In genomic region chr17:81821603-81822311, GRCh38 we compare ENCODE assay signal across 10 cellular contexts. TPM values are rescaled to one million over a fixed set of nuclear protein-coding genes. Genes with fewer than 3 reads are reported as not detected.
DNase-seq lines count a peak whose midpoint lies in the region; ATAC-seq, FAIRE-seq and TF ChIP-seq lines count a peak whose summit lies in the region.
"Had no signal": no experiment of that assay in that cellular context is flagged by ENCODE, and none has a peak within 500 bp of the region (broad histone marks: within the 10 kb centered on the region; RNA-seq: fewer than 3 reads in every experiment).

No MANE protein-coding gene starts in this region.

- no peaks in the 10 kb centered on the region for H3K36me3 ChIP-seq in Caco-2 (ENCODE audit: control insufficient read depth, insufficient read depth, low read length)
- peaks cover 14% of the 10 kb centered on the region for H3K36me3 ChIP-seq in IMR-90 (ENCODE audit: control insufficient read depth, insufficient read depth, low read length)
- peaks cover 0 to 8% of the 10 kb centered on the region in 2 experiments for H3K36me3 ChIP-seq in endothelial cell of umbilical vein (ENCODE audit: control insufficient read depth in 2 of 2, extremely low read depth in 1 of 2, insufficient read depth in 2 of 2, low read length in 2 of 2)
- no peaks in the 10 kb centered on the region for H3K36me3 ChIP-seq in mucosa of stomach (ENCODE audit: control insufficient read depth, insufficient read depth, low read length)

- no peaks in the 10 kb centered on the region for H3K9me3 Mint-ChIP-seq in Caco-2 (ENCODE audit: unreplicated experiment)

- in situ Hi-C loops in IMR-90 (cut with MboI; ENCODE audit: low sequenced_read_pairs), result no loop called here

- intact Hi-C loops in Caco-2 (cut with micrococcal nuclease; ENCODE audit: unreplicated experiment), result no loop called here
- intact Hi-C loops in IMR-90 (cut with micrococcal nuclease), result no loop called here
- intact Hi-C loops in endothelial cell of umbilical vein (cut with micrococcal nuclease), result no loop called here

- no peak overlapping the region for H3K18ac ChIP-seq in IMR-90 (ENCODE audit: low read depth, low read length)

- H3K27ac ChIP-seq in IMR-90 (ENCODE audit: insufficient read depth, low read length) (no peak overlapping the region), endothelial cell of umbilical vein (ENCODE audit: insufficient read depth, low read depth, low read length) (no peak overlapping the region)

- no peak overlapping the region for H2BK15ac ChIP-seq in IMR-90 (ENCODE audit: low read depth, low read length)

- H4K5ac ChIP-seq in IMR-90 (ENCODE audit: low read depth, low read length), result no peak overlapping the region

- H3K56ac ChIP-seq in IMR-90 (ENCODE audit: extremely low read depth, insufficient read depth, low read length), result no peak overlapping the region

- dilution Hi-C loops in IMR-90 (cut with HindIII; ENCODE audit: low sequenced_read_pairs, unreplicated experiment), result no loop called here
- dilution Hi-C loops in endothelial cell of umbilical vein (cut with MboI; ENCODE audit: extremely low pct_ligation_motif_present, low sequenced_read_pairs), result no loop called here

- no peak overlapping the region for H3K4me2 ChIP-seq in IMR-90 (ENCODE audit: low read depth, low read length)
- no peak overlapping the region for H3K4me2 ChIP-seq in endothelial cell of umbilical vein (ENCODE audit: insufficient read depth, low read length)

- H4K8ac ChIP-seq in IMR-90 (ENCODE audit: low read depth in 2 of 2, low read length in 2 of 2), result no peak overlapping the region

- peak; percentile 64 to 75 for DNase-seq in Caco-2
- peak; percentile 29 for DNase-seq in IMR-90
- DNase-seq in SHP77 treated with DMSO at 0.1 percent for 48 hours (lab: John Stamatoyannopoulos, UW), result peak; percentile 89
- peak; percentile 63 for DNase-seq in endothelial cell of umbilical vein (ENCODE audit: low read depth, low spot score)
- DNase-seq in GOT3 (lab: John Stamatoyannopoulos, UW), result no peak

- no peak overlapping the region for H2BK5ac ChIP-seq in IMR-90 (ENCODE audit: low read depth, low read length, poor library complexity, severe bottlenecking)

- TF ChIP-seq CTCF in Caco-2 (IDR thresholded peaks at IDR 0.05; ENCODE audit: insufficient read depth in 1 of 2, low read depth in 1 of 2, low read length in 1 of 2, severe bottlenecking in 1 of 2, unreplicated experiment in 1 of 2), result peak; percentile 45 to 47
- peak; percentile 52 for TF ChIP-seq CTCF in IMR-90 (conservative IDR thresholded peaks at IDR 0.05; ENCODE audit: low read depth, low read length)
- TF ChIP-seq CTCF in endothelial cell of umbilical vein (IDR thresholded peaks at IDR 0.05; ENCODE audit: extremely low read depth in 1 of 2, insufficient read depth in 1 of 2, low read depth in 1 of 2, low read length in 2 of 2), result peak; percentile 57 to 76

- peaks cover 6% of the 10 kb centered on the region for H3K36me3 Mint-ChIP-seq in Caco-2 (ENCODE audit: insufficient read depth, unreplicated experiment)

- H3K9me3 ChIP-seq in Caco-2, result no peaks in the 10 kb centered on the region
- no peaks in the 10 kb centered on the region for H3K9me3 ChIP-seq in IMR-90 (ENCODE audit: control insufficient read depth, insufficient read depth, low read length)
- no peaks in the 10 kb centered on the region for H3K9me3 ChIP-seq in endothelial cell of umbilical vein (replicated peaks; ENCODE audit: control insufficient read depth, insufficient read depth, low read length)
- H3K9me3 ChIP-seq in mucosa of stomach (ENCODE audit: control insufficient read depth, low read length), result no peaks in the 10 kb centered on the region

- no peak overlapping the region for H2AK5ac ChIP-seq in IMR-90 (ENCODE audit: low read depth, low read length)

- H3K9me1 ChIP-seq in IMR-90 (ENCODE audit: insufficient read depth, low read length), result peaks cover 11% of the 10 kb centered on the region
- no peaks in the 10 kb centered on the region for H3K9me1 ChIP-seq in endothelial cell of umbilical vein (replicated peaks; ENCODE audit: control insufficient read depth, extremely low read depth, insufficient read depth, low read length)

- no peak overlapping the region for H2BK120ac ChIP-seq in IMR-90 (ENCODE audit: low read depth, low read length)

- H3K79me1 ChIP-seq in IMR-90 (ENCODE audit: low read depth in 1 of 2, low read length in 2 of 2), result peaks cover 4 to 18% of the 10 kb centered on the region in 2 experiments; a peak in 3 of 4 replicates

- H3K27me3 ChIP-seq in Caco-2 (replicated peaks; ENCODE audit: control insufficient read depth, insufficient read depth, low read length), result no peaks in the 10 kb centered on the region
- H3K27me3 ChIP-seq in IMR-90 (ENCODE audit: control insufficient read depth, insufficient read depth, low read length), result 0 out of 2 replicates have a peak, but pooled peaks cover 2% of the 10 kb centered on the region
- H3K27me3 ChIP-seq in endothelial cell of umbilical vein (ENCODE audit: control insufficient read depth in 2 of 2, insufficient read depth in 2 of 2, low read length in 2 of 2), result peaks cover 0 to 2% of the 10 kb centered on the region in 2 experiments
- no peaks in the 10 kb centered on the region for H3K27me3 ChIP-seq in mucosa of stomach (ENCODE audit: control insufficient read depth, insufficient read depth, low read length)

- H3K4me1 Mint-ChIP-seq in Caco-2 (ENCODE audit: low read depth, unreplicated experiment), result peaks cover 7% of the 10 kb centered on the region

- WGBS in IMR-90 (ENCODE audit: extremely low coverage in 2 of 2, insufficient read length in 1 of 2), 2 experiments, result 77% methylated on average over 6 of the region's 20 CpGs; no CpG with 5 or more reads in 1 of the 2 experiments

- peak overlapping the region; percentile 39 for H2AK9ac ChIP-seq in IMR-90 (replicated peaks; ENCODE audit: low read depth, low read length, poor library complexity)

- POLR2A ChIA-PET in Caco-2 (lab: Charles Lee), result interaction anchor here (0.6 to 0.8 kb wide), 2 partner anchors 9 to 98 kb away, joined by 3 to 12 read pairs; no protein-coding TSS in a partner anchor
- POLR2A ChIA-PET in IMR-90 (lab: Charles Lee; ENCODE audit: unreplicated experiment), result interaction anchor here (0.6 kb wide), 1 partner anchor 285 kb away, joined by 10 read pairs; no protein-coding TSS in a partner anchor
- POLR2A ChIA-PET in endothelial cell of umbilical vein (lab: Charles Lee), result no interaction called here

- H3K14ac ChIP-seq in IMR-90 (replicated peaks; ENCODE audit: low read depth, low read length), result no peak overlapping the region

- no peak overlapping the region for H3K23ac ChIP-seq in IMR-90 (ENCODE audit: low read depth, low read length)

- ATAC-seq in IMR-90 (ENCODE audit: low read depth) (peak; percentile 62), GM19035 (IDR thresholded peaks at IDR 0.05; ENCODE audit: unreplicated experiment) (no peak), HG03280 (IDR thresholded peaks at IDR 0.05; ENCODE audit: unreplicated experiment) (no peak)

- H3K27ac Mint-ChIP-seq in Caco-2 (ENCODE audit: unreplicated experiment), result no peak overlapping the region
- H3K27ac Mint-ChIP-seq: IgD-negative memory B cell had no signal

- H3K9ac ChIP-seq in IMR-90 (ENCODE audit: low read depth, low read length) (no peak overlapping the region), endothelial cell of umbilical vein (replicated peaks; ENCODE audit: extremely low read depth, insufficient read depth, low read length) (no peak overlapping the region), mucosa of stomach (ENCODE audit: low read length) (peak overlapping the region; percentile 51)

- 0 out of 2 replicates have a peak, but pooled peaks have one; percentile 19 for TF ChIP-seq RAD21 in IMR-90 (IDR thresholded peaks at IDR 0.05; ENCODE audit: low read length)

- FAIRE-seq in endothelial cell of umbilical vein (lab: Jason Lieb, UNC), result peak; percentile 55
- FAIRE-seq: islet of Langerhans had no signal

- BruUV-seq in Caco-2 (replicated peaks; lab: Mats Ljungman, UMichigan), result no TSS peak
- no TSS peak for BruUV-seq in IMR-90 (replicated peaks; lab: Mats Ljungman, UMichigan)
- no TSS peak for BruUV-seq in endothelial cell of umbilical vein (replicated peaks; lab: Mats Ljungman, UMichigan)

- H3K4me3 Mint-ChIP-seq in Caco-2 (ENCODE audit: unreplicated experiment), result no peak overlapping the region
- H3K4me3 Mint-ChIP-seq: IgD-negative memory B cell had no signal

- no peak overlapping the region for H3K4ac ChIP-seq in IMR-90 (ENCODE audit: low read depth, low read length)

- H4K91ac ChIP-seq in IMR-90 (ENCODE audit: insufficient read depth, low read depth, low read length), result no peak overlapping the region

- H3K4me3 ChIP-seq in Caco-2 (ENCODE audit: low read depth, low read length) (no peak overlapping the region), IMR-90 (ENCODE audit: insufficient read depth, low read depth, low read length) (no peak overlapping the region), endothelial cell of umbilical vein (replicated peaks in 1 of 3; ENCODE audit: insufficient read depth in 1 of 3, low read depth in 1 of 3, low read length in 3 of 3) (no peak overlapping the region), mucosa of stomach (ENCODE audit: low read length) (no peak overlapping the region)

- H4K20me1 ChIP-seq in IMR-90 (ENCODE audit: insufficient read depth, low read length) (peaks cover 31% of the 10 kb centered on the region), endothelial cell of umbilical vein (replicated peaks; ENCODE audit: control insufficient read depth, extremely low read depth, insufficient read depth, low read length) (no peaks in the 10 kb centered on the region)

- CTCF ChIA-PET in Caco-2 (lab: Charles Lee), result interaction anchor here (0.7 to 1.5 kb wide), 4 partner anchors 12 to 426 kb away, joined by 3 to 5 read pairs (median 4); partner anchors contain the start of gene MCRIP1
- CTCF ChIA-PET in IMR-90 (lab: Yijun Ruan, JAX), result interaction anchor here (0.6 kb wide), 1 partner anchor 34 kb away, joined by 3 read pairs; no protein-coding TSS in a partner anchor
- CTCF ChIA-PET in endothelial cell of umbilical vein (lab: Charles Lee), result interaction anchor here (0.6 to 2.1 kb wide), 9 partner anchors 9 to 199 kb away, joined by 3 to 20 read pairs (median 4); partner anchors contain the start of gene MCRIP1

- no peaks in the 10 kb centered on the region for H3K79me2 ChIP-seq in endothelial cell of umbilical vein (ENCODE audit: control insufficient read depth, insufficient read depth, low read length)

- H3K4me1 ChIP-seq in Caco-2 (no peaks in the 10 kb centered on the region), IMR-90 (ENCODE audit: control insufficient read depth, insufficient read depth, low read length) (peaks cover 4% of the 10 kb centered on the region; the same call in 1 of the 2 replicates), endothelial cell of umbilical vein (ENCODE audit: control insufficient read depth, extremely low read depth, insufficient read depth, low read length) (no peaks in the 10 kb centered on the region), mucosa of stomach (ENCODE audit: control insufficient read depth, insufficient read depth, low read length) (peaks cover 21% of the 10 kb centered on the region)

- H2BK20ac ChIP-seq in IMR-90 (ENCODE audit: low read depth, low read length), result no peak overlapping the region

- H3K27me3 Mint-ChIP-seq in Caco-2 (ENCODE audit: insufficient read depth, unreplicated experiment), result no peaks in the 10 kb centered on the region

- TF ChIP-seq POLR2A in IMR-90 (IDR thresholded peaks at IDR 0.05; ENCODE audit: low read depth, low read length), result no peak
- no peak for TF ChIP-seq POLR2A in endothelial cell of umbilical vein (IDR thresholded peaks at IDR 0.05; ENCODE audit: low read depth, low read length)

- H2AFZ ChIP-seq in IMR-90 (replicated peaks; ENCODE audit: low read length, poor library complexity) (no peak overlapping the region), endothelial cell of umbilical vein (ENCODE audit: low read depth, low read length) (no peak overlapping the region)

RNA-seq across cellular contexts. Expression of gene MCRIP1, which starts 11.3 kb away (rescaled TPM):
- total RNA-seq in Caco-2 (2022) (59.7 and 60.0 TPM in 2 replicates), IMR-90 (2012; rRNA removed) (56.5 and 58.9 TPM in 2 replicates), endothelial cell of umbilical vein (121 and 129 TPM in 2 replicates)
- polyA plus RNA-seq in IMR-90 (2012; rRNA removed) (164 and 196 TPM in 2 replicates), endothelial cell of umbilical vein (205 and 281 TPM in 2 replicates)
- polyA plus RNA-seq in IMR-90 (2012; cell fraction: cytosol; rRNA removed), result 183 and 249 TPM in 2 replicates
- polyA plus RNA-seq in IMR-90 (2012; cell fraction: nucleus; rRNA removed; ENCODE audit: low replicate concordance), result 144 and 276 TPM in 2 replicates
- 103 and 155 TPM in 2 replicates for polyA plus RNA-seq in endothelial cell of umbilical vein (2011; cell fraction: cytosol; rRNA removed)
- 72.8 and 85.4 TPM in 2 replicates for polyA plus RNA-seq in endothelial cell of umbilical vein (2011; cell fraction: nucleus; rRNA removed)
- 64.1 and 103 TPM in 2 replicates for polyA plus RNA-seq in endothelial cell of umbilical vein (2012)
- 25.0 and 30.4 TPM in 2 replicates for polyA minus RNA-seq in endothelial cell of umbilical vein
- polyA minus RNA-seq in endothelial cell of umbilical vein (2011; cell fraction: cytosol; rRNA and poly(A)+ RNA removed), result 3.6 TPM
- polyA minus RNA-seq in endothelial cell of umbilical vein (2011; cell fraction: nucleus; rRNA and poly(A)+ RNA removed), result 11.7 and 17.3 TPM in 2 replicates

RNA-seq across cellular contexts. Expression of gene PPP1R27, which starts 13.1 kb away (rescaled TPM):
- total RNA-seq in Caco-2 (2022), result 0.93 TPM in 1 of 2 replicates, not detected in the other
- total RNA-seq in IMR-90 (2012; rRNA removed), result not detected in 2 replicates
- polyA plus RNA-seq in IMR-90 (2012; rRNA removed), result 0.20 and 0.21 TPM in 2 replicates
- 0.09 TPM in 1 of 2 replicates, not detected in the other for polyA plus RNA-seq in IMR-90 (2012; cell fraction: cytosol; rRNA removed)
- polyA plus RNA-seq in IMR-90 (2012; cell fraction: nucleus; rRNA removed; ENCODE audit: low replicate concordance), result 0.56 and 0.97 TPM in 2 replicates
- total RNA-seq in endothelial cell of umbilical vein, result not detected in 2 replicates
- not detected in 2 replicates for polyA plus RNA-seq in endothelial cell of umbilical vein
- not detected in 2 replicates for polyA plus RNA-seq in endothelial cell of umbilical vein (2011; cell fraction: cytosol; rRNA removed)
- 0.10 TPM in 1 of 2 replicates, not detected in the other for polyA plus RNA-seq in endothelial cell of umbilical vein (2011; cell fraction: nucleus; rRNA removed)
- not detected in 2 replicates for polyA plus RNA-seq in endothelial cell of umbilical vein (2012)
- polyA minus RNA-seq in endothelial cell of umbilical vein, result not detected in 2 replicates
- not detected for polyA minus RNA-seq in endothelial cell of umbilical vein (2011; cell fraction: cytosol; rRNA and poly(A)+ RNA removed)
- polyA minus RNA-seq in endothelial cell of umbilical vein (2011; cell fraction: nucleus; rRNA and poly(A)+ RNA removed), result not detected in 2 replicates
- polyA plus RNA-seq: IgD-negative memory B cell had no signal

RNA-seq across cellular contexts. Expression of gene GCGR, which starts 17.8 kb away (rescaled TPM):
- total RNA-seq in Caco-2 (2022), result 0.91 and 1.0 TPM in 2 replicates
- total RNA-seq in IMR-90 (2012; rRNA removed), result not detected in 2 replicates
- not detected in 2 replicates for polyA plus RNA-seq in IMR-90 (2012; rRNA removed)
- not detected in 2 replicates for polyA plus RNA-seq in IMR-90 (2012; cell fraction: cytosol; rRNA removed)
- 0.05 TPM in 1 of 2 replicates, not detected in the other for polyA plus RNA-seq in IMR-90 (2012; cell fraction: nucleus; rRNA removed; ENCODE audit: low replicate concordance)
- not detected in 2 replicates for total RNA-seq in endothelial cell of umbilical vein
- not detected in 2 replicates for polyA plus RNA-seq in endothelial cell of umbilical vein
- not detected in 2 replicates for polyA plus RNA-seq in endothelial cell of umbilical vein (2011; cell fraction: cytosol; rRNA removed)
- polyA plus RNA-seq in endothelial cell of umbilical vein (2011; cell fraction: nucleus; rRNA removed), result 0.15 and 0.16 TPM in 2 replicates
- polyA plus RNA-seq in endothelial cell of umbilical vein (2012), result not detected in 2 replicates
- polyA minus RNA-seq in endothelial cell of umbilical vein, result not detected in 2 replicates
- not detected for polyA minus RNA-seq in endothelial cell of umbilical vein (2011; cell fraction: cytosol; rRNA and poly(A)+ RNA removed)
- not detected in 2 replicates for polyA minus RNA-seq in endothelial cell of umbilical vein (2011; cell fraction: nucleus; rRNA and poly(A)+ RNA removed)
- polyA plus RNA-seq: IgD-negative memory B cell had no signal

RNA-seq across cellular contexts. Expression of gene P4HB, which starts 38.6 kb away (rescaled TPM):
- total RNA-seq in Caco-2 (2022) (895 and 958 TPM in 2 replicates), IMR-90 (2012; rRNA removed) (917 and 932 TPM in 2 replicates), endothelial cell of umbilical vein (872 and 988 TPM in 2 replicates)
- polyA plus RNA-seq in IMR-90 (2012; rRNA removed) (530 and 599 TPM in 2 replicates), endothelial cell of umbilical vein (156 and 201 TPM in 2 replicates)
- 309 and 642 TPM in 2 replicates for polyA plus RNA-seq in IMR-90 (2012; cell fraction: cytosol; rRNA removed)
- polyA plus RNA-seq in IMR-90 (2012; cell fraction: nucleus; rRNA removed; ENCODE audit: low replicate concordance), result 287 and 329 TPM in 2 replicates
- 267 and 311 TPM in 2 replicates for polyA plus RNA-seq in endothelial cell of umbilical vein (2011; cell fraction: cytosol; rRNA removed)
- polyA plus RNA-seq in endothelial cell of umbilical vein (2011; cell fraction: nucleus; rRNA removed), result 226 and 268 TPM in 2 replicates
- polyA plus RNA-seq in endothelial cell of umbilical vein (2012), result 1,187 and 1,248 TPM in 2 replicates
- 283 and 318 TPM in 2 replicates for polyA minus RNA-seq in endothelial cell of umbilical vein
- polyA minus RNA-seq in endothelial cell of umbilical vein (2011; cell fraction: cytosol; rRNA and poly(A)+ RNA removed), result 90.5 TPM
- polyA minus RNA-seq in endothelial cell of umbilical vein (2011; cell fraction: nucleus; rRNA and poly(A)+ RNA removed), result 199 and 203 TPM in 2 replicates

RNA-seq across cellular contexts. Expression of gene ARHGDIA, which starts 49.4 kb away (rescaled TPM):
- total RNA-seq in Caco-2 (2022) (253 and 292 TPM in 2 replicates), IMR-90 (2012; rRNA removed) (62.7 and 77.2 TPM in 2 replicates), endothelial cell of umbilical vein (617 and 645 TPM in 2 replicates)
- polyA plus RNA-seq in IMR-90 (2012; rRNA removed) (324 and 362 TPM in 2 replicates), endothelial cell of umbilical vein (358 and 487 TPM in 2 replicates)
- 214 and 386 TPM in 2 replicates for polyA plus RNA-seq in IMR-90 (2012; cell fraction: cytosol; rRNA removed)
- polyA plus RNA-seq in IMR-90 (2012; cell fraction: nucleus; rRNA removed; ENCODE audit: low replicate concordance), result 425 and 839 TPM in 2 replicates
- polyA plus RNA-seq in endothelial cell of umbilical vein (2011; cell fraction: cytosol; rRNA removed), result 204 and 238 TPM in 2 replicates
- 287 and 328 TPM in 2 replicates for polyA plus RNA-seq in endothelial cell of umbilical vein (2011; cell fraction: nucleus; rRNA removed)
- polyA plus RNA-seq in endothelial cell of umbilical vein (2012), result 413 and 718 TPM in 2 replicates
- 53.7 and 74.5 TPM in 2 replicates for polyA minus RNA-seq in endothelial cell of umbilical vein
- polyA minus RNA-seq in endothelial cell of umbilical vein (2011; cell fraction: cytosol; rRNA and poly(A)+ RNA removed), result 92.8 TPM
- polyA minus RNA-seq in endothelial cell of umbilical vein (2011; cell fraction: nucleus; rRNA and poly(A)+ RNA removed), result 59.1 and 110 TPM in 2 replicates
